Comparison of ENCODE assay signal across 1 cellular context in genomic region chr6:75344455-75344854, GRCh38.
TF ChIP-seq lines count a peak whose summit lies in the region.

No MANE protein-coding gene starts in this region.

TF ChIP-seq in GM23338, 12 proteins besides CTCF, POLR2A, EP300 and RAD21 (continued from another document):
- TF ChIP-seq ETS1 (IDR thresholded peaks at IDR 0.05) (no peak), REST (IDR thresholded peaks at IDR 0.05; ENCODE audit: unreplicated experiment) (no peak), EZH2 (IDR thresholded peaks at IDR 0.05; ENCODE audit: low read depth, unreplicated experiment) (no peak)
TF ChIP-seq in GM23338: peak in this region for 0.
